ENCODE assay signal across 20 cellular contexts in genomic region chr1:53323316-53323715, GRCh38. TPM values are rescaled to one million over a fixed set of nuclear protein-coding genes. Genes with fewer than 3 reads are reported as not detected.
DNase-seq lines count a peak whose midpoint lies in the region; ATAC-seq and TF ChIP-seq lines count a peak whose summit lies in the region.
"Had no signal": no experiment of that assay in that cellular context is flagged by ENCODE, and none has a peak within 500 bp of the region (broad histone marks: within the 10 kb centered on the region; RNA-seq: fewer than 3 reads in every experiment).

No MANE protein-coding gene starts in this region.

- CTCF ChIA-PET in activated CD4-positive, alpha-beta memory T cell treated with anti-CD3 and anti-CD28 coated beads, Interleukin-2, amount 10 ng/mL, durations not matched to agents 7 days and 5 days (lab: Charles Lee), result interaction anchor here (0.7 to 2.8 kb wide), 4 partner anchors 28 to 90 kb away, joined by 3 to 11 read pairs (median 4); no protein-coding TSS in a partner anchor
- CTCF ChIA-PET in activated CD4-positive, alpha-beta memory T cell treated with anti-CD3 and anti-CD28 coated beads for 36 hours (lab: Charles Lee), result interaction anchor here (3.4 kb wide), 1 partner anchor 45 kb away, joined by 16 read pairs; no protein-coding TSS in a partner anchor

- H3K9me3 ChIP-seq in WERI-Rb-1 (ENCODE audit: severe bottlenecking) (no peaks in the 10 kb centered on the region), lower lobe of right lung (no peaks in the 10 kb centered on the region)
- H3K9me3 ChIP-seq: Peyer's patch had no signal

- H3K27me3 Mint-ChIP-seq in activated CD4-positive, alpha-beta memory T cell treated with anti-CD3 and anti-CD28 coated beads, Interleukin-2, amount 10 ng/mL, durations not matched to agents 7 days and 5 days, result no peaks in the 10 kb centered on the region
- no peaks in the 10 kb centered on the region for H3K27me3 Mint-ChIP-seq in activated CD4-positive, alpha-beta memory T cell treated with anti-CD3 and anti-CD28 coated beads for 36 hours

- H3K27ac Mint-ChIP-seq in activated CD4-positive, alpha-beta memory T cell treated with anti-CD3 and anti-CD28 coated beads, Interleukin-2, amount 10 ng/mL, durations not matched to agents 7 days and 5 days, result peak overlapping the region; percentile 19
- H3K27ac Mint-ChIP-seq in activated CD4-positive, alpha-beta memory T cell treated with anti-CD3 and anti-CD28 coated beads for 36 hours, result no peak overlapping the region
- H3K27ac Mint-ChIP-seq in stimulated activated effector memory CD8-positive, alpha-beta T cell treated with anti-CD3 and anti-CD28 coated beads, Interleukin-12 subunit alpha, Interleukin-12 subunit beta, amount 100 ng/mL, for 72 hours, result peak overlapping the region; percentile 95

- peaks cover 40% of the 10 kb centered on the region for H3K4me1 Mint-ChIP-seq in activated CD4-positive, alpha-beta memory T cell treated with anti-CD3 and anti-CD28 coated beads, Interleukin-2, amount 10 ng/mL, durations not matched to agents 7 days and 5 days
- H3K4me1 Mint-ChIP-seq in activated CD4-positive, alpha-beta memory T cell treated with anti-CD3 and anti-CD28 coated beads for 36 hours (ENCODE audit: low read depth), result peaks cover 19% of the 10 kb centered on the region
- H3K4me1 Mint-ChIP-seq in stimulated activated effector memory CD8-positive, alpha-beta T cell treated with anti-CD3 and anti-CD28 coated beads, Interleukin-12 subunit alpha, Interleukin-12 subunit beta, amount 100 ng/mL, for 72 hours, result peaks cover 51% of the 10 kb centered on the region

- peaks cover 34% of the 10 kb centered on the region for H3K4me1 ChIP-seq in lower lobe of right lung

- H3K9me3 Mint-ChIP-seq in activated CD4-positive, alpha-beta memory T cell treated with anti-CD3 and anti-CD28 coated beads, Interleukin-2, amount 10 ng/mL, durations not matched to agents 7 days and 5 days, result no peaks in the 10 kb centered on the region
- H3K9me3 Mint-ChIP-seq in activated CD4-positive, alpha-beta memory T cell treated with anti-CD3 and anti-CD28 coated beads for 36 hours, result no peaks in the 10 kb centered on the region
- no peaks in the 10 kb centered on the region for H3K9me3 Mint-ChIP-seq in stimulated activated effector memory CD8-positive, alpha-beta T cell treated with anti-CD3 and anti-CD28 coated beads, Interleukin-12 subunit alpha, Interleukin-12 subunit beta, amount 100 ng/mL, for 72 hours
- H3K9me3 Mint-ChIP-seq: CD14-positive monocyte had no signal

- H3K27ac ChIP-seq in WERI-Rb-1, result peak overlapping the region; percentile 83
- H3K27ac ChIP-seq in lower lobe of right lung, result no peak overlapping the region
- H3K27ac ChIP-seq: Peyer's patch had no signal

- TF ChIP-seq CTCF in WERI-Rb-1 (IDR thresholded peaks at IDR 0.05; ENCODE audit: low read depth, low read length) (no peak), lower lobe of right lung (IDR thresholded peaks at IDR 0.05) (no peak)

- no peak overlapping the region for H3K4me3 Mint-ChIP-seq in activated CD4-positive, alpha-beta memory T cell treated with anti-CD3 and anti-CD28 coated beads, Interleukin-2, amount 10 ng/mL, durations not matched to agents 7 days and 5 days
- H3K4me3 Mint-ChIP-seq in activated CD4-positive, alpha-beta memory T cell treated with anti-CD3 and anti-CD28 coated beads for 36 hours, result no peak overlapping the region
- no peak overlapping the region for H3K4me3 Mint-ChIP-seq in stimulated activated effector memory CD8-positive, alpha-beta T cell treated with anti-CD3 and anti-CD28 coated beads, Interleukin-12 subunit alpha, Interleukin-12 subunit beta, amount 100 ng/mL, for 72 hours
- H3K4me3 Mint-ChIP-seq: CD14-positive monocyte had no signal

- peaks cover 84% of the 10 kb centered on the region for H3K36me3 ChIP-seq in WERI-Rb-1
- no peaks in the 10 kb centered on the region for H3K36me3 ChIP-seq in lower lobe of right lung
- H3K36me3 ChIP-seq: Peyer's patch had no signal

- POLR2A ChIA-PET in activated CD4-positive, alpha-beta memory T cell treated with anti-CD3 and anti-CD28 coated beads, Interleukin-2, amount 10 ng/mL, durations not matched to agents 7 days and 5 days (lab: Charles Lee), result interaction anchor here (1.4 to 1.8 kb wide), 4 partner anchors 11 to 46 kb away, joined by 3 to 7 read pairs (median 4); no protein-coding TSS in a partner anchor
- POLR2A ChIA-PET in activated CD4-positive, alpha-beta memory T cell treated with anti-CD3 and anti-CD28 coated beads for 36 hours (lab: Charles Lee), result interaction anchor here (1.1 to 1.4 kb wide), 2 partner anchors 29 to 90 kb away, joined by 3 to 4 read pairs; no protein-coding TSS in a partner anchor

- H3K27me3 ChIP-seq in WERI-Rb-1 (ENCODE audit: insufficient read depth, low read depth, severe bottlenecking) (no peaks in the 10 kb centered on the region), lower lobe of right lung (ENCODE audit: low read depth) (no peaks in the 10 kb centered on the region)
- H3K27me3 ChIP-seq: Peyer's patch had no signal

- H3K36me3 Mint-ChIP-seq in activated CD4-positive, alpha-beta memory T cell treated with anti-CD3 and anti-CD28 coated beads, Interleukin-2, amount 10 ng/mL, durations not matched to agents 7 days and 5 days (ENCODE audit: low read depth), result peaks cover 59% of the 10 kb centered on the region
- H3K36me3 Mint-ChIP-seq in activated CD4-positive, alpha-beta memory T cell treated with anti-CD3 and anti-CD28 coated beads for 36 hours, result peaks cover 41% of the 10 kb centered on the region
- H3K36me3 Mint-ChIP-seq in stimulated activated effector memory CD8-positive, alpha-beta T cell treated with anti-CD3 and anti-CD28 coated beads, Interleukin-12 subunit alpha, Interleukin-12 subunit beta, amount 100 ng/mL, for 72 hours, result peaks cover 88% of the 10 kb centered on the region

- H3K4me3 ChIP-seq in WERI-Rb-1 (ENCODE audit: low read depth, low read length), result no peak overlapping the region
- no peak overlapping the region for H3K4me3 ChIP-seq in lower lobe of right lung
- H3K4me3 ChIP-seq: Peyer's patch had no signal

- DNase-seq in activated CD4-positive, alpha-beta memory T cell treated with anti-CD3 and anti-CD28 coated beads, Interleukin-2, amount 10 ng/mL, durations not matched to agents 7 days and 5 days, result no peak
- DNase-seq in activated CD4-positive, alpha-beta memory T cell treated with anti-CD3 and anti-CD28 coated beads for 36 hours, result no peak
- DNase-seq in WERI-Rb-1, result no peak
- DNase-seq in lower lobe of right lung, result peak; percentile 41
- DNase-seq in stimulated activated effector memory CD8-positive, alpha-beta T cell treated with anti-CD3 and anti-CD28 coated beads, Interleukin-12 subunit alpha, Interleukin-12 subunit beta, amount 100 ng/mL, for 72 hours (ENCODE audit: low spot score in 2 of 2), result no peak
- DNase-seq: COR-L47, DMS153, H7, IMR-90, NCI-H1105 treated with DMSO at 0.1 percent for 48 hours, NCI-H1694 treated with DMSO at 0.1 percent for 48 hours, NCI-H2107, NCI-H2227 treated with DMSO at 0.1 percent for 48 hours, NCI-H524 treated with DMSO at 0.1 percent for 48 hours, Peyer's patch, SHP77 had no signal

- ATAC-seq in lower lobe of right lung, result no peak
- ATAC-seq in stimulated activated effector memory CD8-positive, alpha-beta T cell treated with anti-CD3 and anti-CD28 coated beads, Interleukin-12 subunit alpha, Interleukin-12 subunit beta, amount 100 ng/mL, for 72 hours, result no peak
- ATAC-seq in GM21717 (IDR thresholded peaks at IDR 0.05; ENCODE audit: unreplicated experiment), result no peak
- ATAC-seq in activated CD4-positive, CD25-positive, alpha-beta regulatory T cell treated with anti-CD3 and anti-CD28 coated beads, Interleukin-2, amount 50 U/mL, for 24 hours, result no peak
- ATAC-seq in HG02610 (IDR thresholded peaks at IDR 0.05; ENCODE audit: unreplicated experiment), result no peak

- intact Hi-C loops in activated CD4-positive, alpha-beta memory T cell treated with anti-CD3 and anti-CD28 coated beads for 36 hours (cut with micrococcal nuclease), result no loop called here
- intact Hi-C loops in lower lobe of right lung (cut with DNase I), result no loop called here

RNA-seq across cellular contexts. Expression of gene LRP8, which starts 4.6 kb away (rescaled TPM):
- total RNA-seq in activated CD4-positive, alpha-beta memory T cell treated with anti-CD3 and anti-CD28 coated beads, Interleukin-2, amount 10 ng/mL, durations not matched to agents 7 days and 5 days, result 10 to 100 TPM; 51.5 to 52.7 TPM
- 10 to 100 TPM; 38.6 to 38.8 TPM for total RNA-seq in activated CD4-positive, alpha-beta memory T cell treated with anti-CD3 and anti-CD28 coated beads for 36 hours
- 9.2 TPM for total RNA-seq in lower lobe of right lung
